Comparison of ENCODE assay signal across 1 cellular context in genomic region chr19:29942404-29943261, GRCh38.
TF ChIP-seq lines count a peak whose summit lies in the region.

No MANE protein-coding gene starts in this region.

TF ChIP-seq in GM12878, 131 proteins besides CTCF, POLR2A, EP300 and RAD21 (continued from another document):
- TF ChIP-seq SMARCA5 (IDR thresholded peaks at IDR 0.05) (0 out of 2 replicates have a peak, but pooled peaks have one; percentile 82), TCF3 (IDR thresholded peaks at IDR 0.05; ENCODE audit: borderline replicate concordance, insufficient read depth, low read depth, low read length) (0 out of 2 replicates have a peak, but pooled peaks have one; percentile 40), MXI1 (IDR thresholded peaks at IDR 0.05; ENCODE audit: low read depth, low read length) (peak; percentile 56; the same call in 1 of the 2 replicates), IKZF1 (conservative IDR thresholded peaks at IDR 0.05) (0 out of 2 replicates have a peak, but pooled peaks have one; percentile 33), ATF2 (IDR thresholded peaks at IDR 0.05; ENCODE audit: low read length) (no peak), STAT1 (conservative IDR thresholded peaks at IDR 0.05) (no peak), GABPA (IDR thresholded peaks at IDR 0.05; ENCODE audit: low read depth) (0 out of 2 replicates have a peak, but pooled peaks have one; percentile 44), ETV6 (conservative IDR thresholded peaks at IDR 0.05 in 1 of 2, IDR thresholded peaks at IDR 0.05 in 1 of 2; ENCODE audit: borderline replicate concordance in 1 of 2, low read depth in 1 of 2) (peak in 1 of 2 experiments; percentile 24; a peak in 1 of 4 replicates), RBBP5 (conservative IDR thresholded peaks at IDR 0.05) (no peak), MYC (IDR thresholded peaks at IDR 0.05; ENCODE audit: insufficient read depth, insufficient read length, insufficient replicate concordance, low read length, severe bottlenecking) (peak; percentile 95), NFYA (IDR thresholded peaks at IDR 0.05; ENCODE audit: borderline replicate concordance, low read depth, low read length) (no peak), POLR2AphosphoS5 (IDR thresholded peaks at IDR 0.05; ENCODE audit: low read length) (peak; percentile 48; the same call in 1 of the 2 replicates), GATAD2B (conservative IDR thresholded peaks at IDR 0.05; ENCODE audit: low read depth) (peak; percentile 4; the same call in 1 of the 2 replicates), YY1 (IDR thresholded peaks at IDR 0.05; ENCODE audit: low read depth, low read length) (peak; percentile 33; the same call in 1 of the 2 replicates)
- TF ChIP-seq, protein P1, sequence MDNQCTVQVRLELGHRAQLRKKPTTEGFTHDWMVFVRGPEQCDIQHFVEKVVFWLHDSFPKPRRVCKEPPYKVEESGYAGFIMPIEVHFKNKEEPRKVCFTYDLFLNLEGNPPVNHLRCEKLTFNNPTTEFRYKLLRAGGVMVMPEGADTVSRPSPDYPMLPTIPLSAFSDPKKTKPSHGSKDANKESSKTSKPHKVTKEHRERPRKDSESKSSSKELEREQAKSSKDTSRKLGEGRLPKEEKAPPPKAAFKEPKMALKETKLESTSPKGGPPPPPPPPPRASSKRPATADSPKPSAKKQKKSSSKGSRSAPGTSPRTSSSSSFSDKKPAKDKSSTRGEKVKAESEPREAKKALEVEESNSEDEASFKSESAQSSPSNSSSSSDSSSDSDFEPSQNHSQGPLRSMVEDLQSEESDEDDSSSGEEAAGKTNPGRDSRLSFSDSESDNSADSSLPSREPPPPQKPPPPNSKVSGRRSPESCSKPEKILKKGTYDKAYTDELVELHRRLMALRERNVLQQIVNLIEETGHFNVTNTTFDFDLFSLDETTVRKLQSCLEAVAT (IDR thresholded peaks at IDR 0.05): 0 out of 2 replicates have a peak, but pooled peaks have one; percentile 21
- TF ChIP-seq, protein P2, sequence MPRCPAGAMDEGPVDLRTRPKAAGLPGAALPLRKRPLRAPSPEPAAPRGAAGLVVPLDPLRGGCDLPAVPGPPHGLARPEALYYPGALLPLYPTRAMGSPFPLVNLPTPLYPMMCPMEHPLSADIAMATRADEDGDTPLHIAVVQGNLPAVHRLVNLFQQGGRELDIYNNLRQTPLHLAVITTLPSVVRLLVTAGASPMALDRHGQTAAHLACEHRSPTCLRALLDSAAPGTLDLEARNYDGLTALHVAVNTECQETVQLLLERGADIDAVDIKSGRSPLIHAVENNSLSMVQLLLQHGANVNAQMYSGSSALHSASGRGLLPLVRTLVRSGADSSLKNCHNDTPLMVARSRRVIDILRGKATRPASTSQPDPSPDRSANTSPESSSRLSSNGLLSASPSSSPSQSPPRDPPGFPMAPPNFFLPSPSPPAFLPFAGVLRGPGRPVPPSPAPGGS (IDR thresholded peaks at IDR 0.05; ENCODE audit: borderline replicate concordance, insufficient read depth, low read depth, low read length, poor library complexity, severe bottlenecking): peak; percentile 38
- TF ChIP-seq, protein P3, sequence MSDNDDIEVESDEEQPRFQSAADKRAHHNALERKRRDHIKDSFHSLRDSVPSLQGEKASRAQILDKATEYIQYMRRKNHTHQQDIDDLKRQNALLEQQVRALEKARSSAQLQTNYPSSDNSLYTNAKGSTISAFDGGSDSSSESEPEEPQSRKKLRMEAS (IDR thresholded peaks at IDR 0.05; ENCODE audit: low read depth, low read length): peak; percentile 67; the same call in 1 of the 2 replicates
- TF ChIP-seq, protein P4, sequence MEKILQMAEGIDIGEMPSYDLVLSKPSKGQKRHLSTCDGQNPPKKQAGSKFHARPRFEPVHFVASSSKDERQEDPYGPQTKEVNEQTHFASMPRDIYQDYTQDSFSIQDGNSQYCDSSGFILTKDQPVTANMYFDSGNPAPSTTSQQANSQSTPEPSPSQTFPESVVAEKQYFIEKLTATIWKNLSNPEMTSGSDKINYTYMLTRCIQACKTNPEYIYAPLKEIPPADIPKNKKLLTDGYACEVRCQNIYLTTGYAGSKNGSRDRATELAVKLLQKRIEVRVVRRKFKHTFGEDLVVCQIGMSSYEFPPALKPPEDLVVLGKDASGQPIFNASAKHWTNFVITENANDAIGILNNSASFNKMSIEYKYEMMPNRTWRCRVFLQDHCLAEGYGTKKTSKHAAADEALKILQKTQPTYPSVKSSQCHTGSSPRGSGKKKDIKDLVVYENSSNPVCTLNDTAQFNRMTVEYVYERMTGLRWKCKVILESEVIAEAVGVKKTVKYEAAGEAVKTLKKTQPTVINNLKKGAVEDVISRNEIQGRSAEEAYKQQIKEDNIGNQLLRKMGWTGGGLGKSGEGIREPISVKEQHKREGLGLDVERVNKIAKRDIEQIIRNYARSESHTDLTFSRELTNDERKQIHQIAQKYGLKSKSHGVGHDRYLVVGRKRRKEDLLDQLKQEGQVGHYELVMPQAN (conservative IDR thresholded peaks at IDR 0.05): peak; percentile 74
TF ChIP-seq in GM12878: peak in this region for 21.
